ENCODE assay signal across 11 cellular contexts in genomic region chr6:43608783-43609182, GRCh38.
DNase-seq lines count a peak whose midpoint lies in the region.
"Had no signal": no experiment of that assay in that cellular context is flagged by ENCODE, and none has a peak within 500 bp of the region (broad histone marks: within the 10 kb centered on the region; RNA-seq: fewer than 3 reads in every experiment).

No MANE protein-coding gene starts in this region.

- no peak overlapping the region for H3K27ac ChIP-seq in BLaER1
- H3K27ac ChIP-seq: HL-60, parathyroid adenoma, Peyer's patch, upper lobe of left lung had no signal

- H3K4me3 ChIP-seq in BLaER1 (no peak overlapping the region), adipocyte (ENCODE audit: low read length) (no peak overlapping the region)
- H3K4me3 ChIP-seq: Peyer's patch, upper lobe of left lung had no signal

- H4K20me1 ChIP-seq in BLaER1 = no peaks in the 10 kb centered on the region

- H3K9me3 ChIP-seq in BLaER1 (no peaks in the 10 kb centered on the region), adipocyte (ENCODE audit: control insufficient read depth, low read length) (no peaks in the 10 kb centered on the region)
- H3K9me3 ChIP-seq: Peyer's patch, upper lobe of left lung had no signal

- H3K4me2 ChIP-seq in BLaER1 = peak overlapping the region; percentile 40

- H3K27me3 ChIP-seq in BLaER1 = no peaks in the 10 kb centered on the region
- H3K27me3 ChIP-seq in adipocyte (replicated peaks; ENCODE audit: control insufficient read depth, insufficient read depth, low read length) = no peaks in the 10 kb centered on the region
- H3K27me3 ChIP-seq: Peyer's patch, upper lobe of left lung had no signal

- peaks cover 87% of the 10 kb centered on the region for H3K36me3 ChIP-seq in BLaER1
- peaks cover 62% of the 10 kb centered on the region for H3K36me3 ChIP-seq in adipocyte (ENCODE audit: control insufficient read depth, insufficient read depth, low read length, severe bottlenecking)

- peak; percentile 67 for DNase-seq in MV-4-11 (lab: John Stamatoyannopoulos, UW)
- no peak for DNase-seq in adipocyte (ENCODE audit: low read depth)
- no peak for DNase-seq in NCI-H2227 treated with DMSO at 0.1 percent for 48 hours (lab: John Stamatoyannopoulos, UW)
- no peak for DNase-seq in stimulated activated CD8-positive, alpha-beta memory T cell treated with anti-CD3 and anti-CD28 coated beads, Interleukin-4, amount 100 ng/mL, for 48 hours
- no peak for DNase-seq in NCI-H1105 treated with DMSO at 0.1 percent for 48 hours (lab: John Stamatoyannopoulos, UW)
- DNase-seq: stimulated activated naive B cell treated with anti-CD40 and anti-IgM and Interleukin-4, amounts not matched to agents 10 μg/mL and 1 μg/mL and 100 μg/mL, for 72 hours had no signal

- H3K9ac ChIP-seq in BLaER1 (no peak overlapping the region), adipocyte (ENCODE audit: low read length) (peak overlapping the region; percentile 15)
- H3K9ac ChIP-seq: parathyroid adenoma had no signal

- H3K4me1 ChIP-seq in BLaER1 = peaks cover 13% of the 10 kb centered on the region
- H3K4me1 ChIP-seq in adipocyte (ENCODE audit: control insufficient read depth, insufficient read depth, low read length) = peaks cover 9% of the 10 kb centered on the region
- H3K4me1 ChIP-seq: Peyer's patch had no signal
